In the genomic region with DNA sequence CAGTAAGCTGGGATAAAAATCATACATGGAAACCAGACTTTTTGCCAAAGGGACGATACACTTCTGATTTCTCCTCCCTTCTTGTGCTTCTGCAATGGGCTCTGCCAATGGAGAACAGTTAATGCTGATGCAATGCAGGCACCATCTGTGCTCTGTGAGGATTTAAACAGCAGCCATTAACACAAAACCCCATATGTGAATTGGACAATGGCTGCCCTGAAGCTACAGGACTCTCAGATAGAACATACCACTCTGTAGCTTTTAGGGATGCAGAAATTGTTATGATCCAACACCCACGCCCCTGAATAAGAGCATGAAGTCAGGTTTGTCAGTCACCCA, we compare ENCODE assay signal across 16 cellular contexts.
DNase-seq lines count a peak whose midpoint lies in the region; TF ChIP-seq lines count a peak whose summit lies in the region.
"Had no signal": no experiment of that assay in that cellular context is flagged by ENCODE, and none has a peak within 500 bp of the region (broad histone marks: within the 10 kb centered on the region; RNA-seq: fewer than 3 reads in every experiment).

No MANE protein-coding gene starts in this region.

- no peaks in the 10 kb centered on the region for H3K36me3 ChIP-seq in WERI-Rb-1
- no peaks in the 10 kb centered on the region for H3K36me3 ChIP-seq in trophoblast cell (ENCODE audit: control insufficient read depth in 1 of 2, insufficient read depth in 2 of 2, low read length in 2 of 2)
- no peaks in the 10 kb centered on the region for H3K36me3 ChIP-seq in GM23248 (ENCODE audit: low read depth)

- no peak overlapping the region for H2AFZ ChIP-seq in trophoblast cell (ENCODE audit: insufficient read depth, low read length, poor library complexity)
- no peak overlapping the region for H2AFZ ChIP-seq in GM23248
- H2AFZ ChIP-seq: hepatocyte had no signal

- H3K4ac ChIP-seq in trophoblast cell (ENCODE audit: low read depth, low read length) = no peak overlapping the region

- in situ Hi-C loops in GM23248 (cut with MboI) = no loop called here

- H3K9ac ChIP-seq in trophoblast cell (ENCODE audit: low read length) (no peak overlapping the region), GM23248 (no peak overlapping the region)

- H3K9me2 ChIP-seq in GM23248 (ENCODE audit: insufficient read depth) = no peaks in the 10 kb centered on the region

- H3K14ac ChIP-seq in trophoblast cell (ENCODE audit: low read length) = no peak overlapping the region

- H3K4me3 ChIP-seq in WERI-Rb-1 (ENCODE audit: low read depth, low read length) (no peak overlapping the region), trophoblast cell (ENCODE audit: low read depth, low read length) (no peak overlapping the region), GM23248 (no peak overlapping the region)
- H3K4me3 ChIP-seq: hepatocyte, spleen had no signal

- H3F3A ChIP-seq in GM23248 (ENCODE audit: insufficient read depth) = no peaks in the 10 kb centered on the region

- H4K20me1 ChIP-seq in GM23248 (ENCODE audit: insufficient read depth) = no peaks in the 10 kb centered on the region

- no peak overlapping the region for H2AK5ac ChIP-seq in trophoblast cell (ENCODE audit: low read length)

- H3K4me2 ChIP-seq in trophoblast cell (ENCODE audit: low read length) (no peak overlapping the region), GM23248 (ENCODE audit: unreplicated experiment) (no peak overlapping the region)
- H3K4me2 ChIP-seq: hepatocyte had no signal

- no peak overlapping the region for H2BK5ac ChIP-seq in trophoblast cell (ENCODE audit: low read depth, low read length, poor library complexity)

- H3K4me1 ChIP-seq in trophoblast cell (ENCODE audit: control insufficient read depth in 1 of 2, insufficient read depth in 2 of 2, low read length in 2 of 2) (peaks cover 0 to 7% of the 10 kb centered on the region in 2 experiments), GM23248 (ENCODE audit: insufficient read depth) (no peaks in the 10 kb centered on the region)

- H3K9me3 ChIP-seq in WERI-Rb-1 (ENCODE audit: severe bottlenecking) (no peaks in the 10 kb centered on the region), trophoblast cell (ENCODE audit: insufficient read depth, low read depth, low read length) (no peaks in the 10 kb centered on the region), GM23248 (ENCODE audit: low read depth) (no peaks in the 10 kb centered on the region)
- H3K9me3 ChIP-seq: spleen had no signal

- peaks cover 5% of the 10 kb centered on the region for H3K79me1 ChIP-seq in trophoblast cell (ENCODE audit: low read length)

- H3K79me2 ChIP-seq in trophoblast cell (ENCODE audit: control insufficient read depth, insufficient read depth, low read length, poor library complexity) (no peaks in the 10 kb centered on the region), GM23248 (ENCODE audit: insufficient read depth) (no peaks in the 10 kb centered on the region)
- H3K79me2 ChIP-seq: hepatocyte had no signal

- H3K27ac ChIP-seq in WERI-Rb-1 (peak overlapping the region; percentile 68), trophoblast cell (ENCODE audit: low read depth, low read length) (no peak overlapping the region), GM23248 (no peak overlapping the region)
- H3K27ac ChIP-seq: hepatocyte, HL-60, spleen had no signal

- no peaks in the 10 kb centered on the region for H3K27me3 ChIP-seq in WERI-Rb-1 (ENCODE audit: insufficient read depth, low read depth, severe bottlenecking)
- H3K27me3 ChIP-seq in trophoblast cell (ENCODE audit: insufficient read depth, low read length) = no peaks in the 10 kb centered on the region
- peaks cover 29% of the 10 kb centered on the region for H3K27me3 ChIP-seq in GM23248 (replicated peaks; ENCODE audit: insufficient read depth)
- H3K27me3 ChIP-seq: hepatocyte, spleen had no signal

- TF ChIP-seq CTCF in WERI-Rb-1 (IDR thresholded peaks at IDR 0.05; ENCODE audit: low read depth, low read length) = no peak

- H3K23ac ChIP-seq in trophoblast cell (ENCODE audit: low read length) = no peak overlapping the region

- WGBS in trophoblast cell (ENCODE audit: extremely low coverage, insufficient coverage, insufficient read length) = no CpG with 5 or more reads among the region's 2 CpGs
- WGBS in GM23248 (ENCODE audit: low coverage in 1 of 2, low lambda C conversion rate in 2 of 2, missing lambda C conversion rate in 2 of 2), 2 experiments = 54 to 58% methylated on average over 2 of the region's 2 CpGs

- H2BK120ac ChIP-seq in trophoblast cell (ENCODE audit: insufficient read depth, low read length, poor library complexity) = no peak overlapping the region

- DNase-seq in DMS 273 (lab: John Stamatoyannopoulos, UW; ENCODE audit: unreplicated experiment) (peak; percentile 84), NCI-H1694 treated with DMSO at 0.1 percent for 48 hours (lab: John Stamatoyannopoulos, UW) (peak; percentile 45), WERI-Rb-1 (peak; percentile 61), fibroblast of the conjunctiva (ENCODE audit: low read depth) (peak; percentile 14), trophoblast cell (no peak), GM23248 (no peak), occipital lobe (lab: John Stamatoyannopoulos, UW) (no peak)
- DNase-seq: activated CD4-positive, alpha-beta T cell treated with anti-CD3 and anti-CD28 coated beads for 48 hours; islet precursor cell; mesenchymal stem cell; NCI-H1048; NK-92 treated with Interleukin-12 subunit alpha and Interleukin-12 subunit beta, amount 100 ng/mL, for 24 hours; SHP77; spleen had no signal

- H4K8ac ChIP-seq in trophoblast cell (ENCODE audit: low read depth, low read length) = no peak overlapping the region

- H4K91ac ChIP-seq in trophoblast cell (ENCODE audit: low read depth, low read length) = no peak overlapping the region

- no peak overlapping the region for H2BK12ac ChIP-seq in trophoblast cell (ENCODE audit: low read length)

- no peak overlapping the region for H4K12ac ChIP-seq in trophoblast cell (ENCODE audit: low read depth, low read length)

- no peak overlapping the region for H3K18ac ChIP-seq in trophoblast cell (ENCODE audit: low read length)

Comparison
In these comparisons a context has a peak if more than half of its experiments do, and no peak if none do; other contexts are left out.
1. DNase-seq: peak in DMS 273 (single experiment), NCI-H1694 treated with DMSO at 0.1 percent for 48 hours (single experiment), WERI-Rb-1 (single experiment) and fibroblast of the conjunctiva (single experiment); none in trophoblast cell (0 of 2), GM23248 (single experiment) and occipital lobe (single experiment).